In genomic region chr3:189947948-189948723, GRCh38 we compare ENCODE assay signal across 8 cellular contexts.
DNase-seq lines count a peak whose midpoint lies in the region; ATAC-seq and TF ChIP-seq lines count a peak whose summit lies in the region.
"Had no signal": no experiment of that assay in that cellular context is flagged by ENCODE, and none has a peak within 500 bp of the region (broad histone marks: within the 10 kb centered on the region; RNA-seq: fewer than 3 reads in every experiment).

No MANE protein-coding gene starts in this region.

- no peak overlapping the region for H3K27ac Mint-ChIP-seq in immature natural killer cell
- H3K27ac Mint-ChIP-seq: activated B cell treated with CpG ODN at 0.5 μM for 24 hours had no signal

- peak; percentile 60 for ATAC-seq in Panc1
- no peak for ATAC-seq in GM18858 (IDR thresholded peaks at IDR 0.05; ENCODE audit: unreplicated experiment)
- no peak for ATAC-seq in HG03432 (IDR thresholded peaks at IDR 0.05; ENCODE audit: unreplicated experiment)

- no peak overlapping the region for H3K4me3 ChIP-seq in Panc1 (ENCODE audit: low read depth in 2 of 2, low read length in 2 of 2)

- no peaks in the 10 kb centered on the region for H3K27me3 ChIP-seq in Panc1 (ENCODE audit: control insufficient read depth, insufficient read depth, low read length)

- no peaks in the 10 kb centered on the region for H3K9me3 ChIP-seq in Panc1 (ENCODE audit: control insufficient read depth, insufficient read depth, low read depth, low read length)

- H3K36me3 Mint-ChIP-seq in immature natural killer cell, result no peaks in the 10 kb centered on the region

- H3K9me3 Mint-ChIP-seq in immature natural killer cell, result no peaks in the 10 kb centered on the region
- H3K9me3 Mint-ChIP-seq: activated B cell treated with CpG ODN at 0.5 μM for 24 hours had no signal

- H3K4me1 Mint-ChIP-seq in immature natural killer cell, result no peaks in the 10 kb centered on the region
- H3K4me1 Mint-ChIP-seq: activated B cell treated with CpG ODN at 0.5 μM for 24 hours had no signal

- H3K27me3 Mint-ChIP-seq in immature natural killer cell (ENCODE audit: low read depth in 3 of 3), result peaks cover 0 to 5% (median 0%) of the 10 kb centered on the region in 3 donors

- peak overlapping the region; percentile 1; the same call in 1 of the 2 replicates for H3K27ac ChIP-seq in Panc1 (ENCODE audit: low read length)

- no peaks in the 10 kb centered on the region for H3K36me3 ChIP-seq in Panc1 (ENCODE audit: control insufficient read depth, insufficient read depth, low read length)

- CTCF ChIA-PET in Panc1 (lab: Charles Lee), result interaction anchor here (0.5 to 2.4 kb wide), 4 partner anchors 260 to 995 kb away, joined by 3 to 11 read pairs (median 6); no protein-coding TSS in a partner anchor

- POLR2A ChIA-PET in Panc1 (lab: Charles Lee), result no interaction called here

- in situ Hi-C loops in Panc1 (cut with HindIII; ENCODE audit: low pct_unique_long_range_greater_than_20kb, low sequenced_read_pairs), result no loop called here

- intact Hi-C loops in Panc1 (cut with micrococcal nuclease; ENCODE audit: unreplicated experiment), result loop anchor here (2.0 to 10.0 kb wide), 2 partner anchors 153 to 677 kb away; no protein-coding TSS in a partner anchor

- no peak overlapping the region for H3K4me3 Mint-ChIP-seq in immature natural killer cell
- H3K4me3 Mint-ChIP-seq: activated B cell treated with CpG ODN at 0.5 μM for 24 hours had no signal

- DNase-seq in EH (ENCODE audit: low read depth) (peak; percentile 48), HCEC 1CT (peak; percentile 41), Panc1 (ENCODE audit: low read depth, low spot score) (peak; percentile 75), fibroblast of peridontal ligament (ENCODE audit: extremely low read depth) (peak; percentile 70), immature natural killer cell (no peak)
- DNase-seq: activated B cell treated with CpG ODN at 0.5 μM for 24 hours had no signal

- H3K4me1 ChIP-seq in Panc1 (ENCODE audit: control insufficient read depth, insufficient read depth, low read length), result no peaks in the 10 kb centered on the region

- TF ChIP-seq CTCF in Panc1 (IDR thresholded peaks at IDR 0.05), result peak; percentile 73; the same call in 1 of the 2 replicates

- BruUV-seq in Panc1 (replicated peaks; lab: Mats Ljungman, UMichigan), result no TSS peak

Comparison
In these comparisons a context has a peak if more than half of its experiments do, and no peak if none do; other contexts are left out.
1. DNase-seq: peak in EH (single experiment), HCEC 1CT (single experiment), Panc1 (single experiment) and fibroblast of peridontal ligament (single experiment); none in immature natural killer cell (0 of 3).